Comparison of ENCODE assay signal across 10 cellular contexts in genomic region chr13:106104281-106104901, GRCh38.
DNase-seq lines count a peak whose midpoint lies in the region; ATAC-seq and TF ChIP-seq lines count a peak whose summit lies in the region.
"Had no signal": no experiment of that assay in that cellular context is flagged by ENCODE, and none has a peak within 500 bp of the region (broad histone marks: within the 10 kb centered on the region; RNA-seq: fewer than 3 reads in every experiment).

No MANE protein-coding gene starts in this region.

- H3K4me3 Mint-ChIP-seq in naive thymus-derived CD8-positive, alpha-beta T cell = no peak overlapping the region

- ATAC-seq in SK-N-SH treated with all-trans-retinoic acid at 6 μM for 48 hours = peak; percentile 94
- ATAC-seq in naive thymus-derived CD8-positive, alpha-beta T cell = no peak

- H3K27me3 Mint-ChIP-seq in naive thymus-derived CD8-positive, alpha-beta T cell = peaks cover 0 to 13% (median 2%) of the 10 kb centered on the region in 5 donors

- H3K9me3 Mint-ChIP-seq in naive thymus-derived CD8-positive, alpha-beta T cell = peaks cover 0 to 9% (median 0%) of the 10 kb centered on the region in 9 donors

- H3K36me3 Mint-ChIP-seq in naive thymus-derived CD8-positive, alpha-beta T cell = no peaks in the 10 kb centered on the region

- POLR2A ChIA-PET in naive thymus-derived CD8-positive, alpha-beta T cell (lab: Charles Lee) = no interaction called here

- no peaks in the 10 kb centered on the region for H3K4me1 Mint-ChIP-seq in naive thymus-derived CD8-positive, alpha-beta T cell

- H3K27ac Mint-ChIP-seq in naive thymus-derived CD8-positive, alpha-beta T cell = no peak overlapping the region

- DNase-seq in HK-2 (ENCODE audit: unreplicated experiment) = peak; percentile 28
- peak; percentile 80 for DNase-seq in fibroblast of peridontal ligament (ENCODE audit: extremely low read depth)
- peak; percentile 78 for DNase-seq in smooth muscle cell of the brain vasculature (ENCODE audit: low read depth, low spot score)
- no peak for DNase-seq in naive thymus-derived CD8-positive, alpha-beta T cell
- no peak for DNase-seq in stimulated activated CD4-positive, alpha-beta T cell treated with anti-CD3 and anti-CD28 coated beads, Interleukin-2, amount 100 ng/mL, for 24 hours
- DNase-seq in NCI-H187 treated with DMSO at 0.1 percent for 48 hours (lab: John Stamatoyannopoulos, UW) = no peak
- no peak for DNase-seq in DMS79 treated with DMSO at 0.1 percent for 48 hours (lab: John Stamatoyannopoulos, UW)
- DNase-seq: activated CD4-positive, CD25-positive, alpha-beta regulatory T cell treated with anti-CD3 and anti-CD28 coated beads, Interleukin-2, amount 50 U/mL, for 72 hours; activated gamma-delta T cell treated with Interleukin-2 at 50 U/mL for 16 hours had no signal

TF ChIP-seq in SK-N-SH treated with all-trans-retinoic acid at 6 μM for 48 hours, 23 proteins besides CTCF, POLR2A, EP300 and RAD21:
- no peak for TF ChIP-seq ZFP3 (CRISPR knock-in tag; IDR thresholded peaks at IDR 0.05)

Comparison
In these comparisons a context has a peak if more than half of its experiments do, and no peak if none do; other contexts are left out.
1. DNase-seq: peak in HK-2 (single experiment), fibroblast of peridontal ligament (single experiment) and smooth muscle cell of the brain vasculature (single experiment); none in naive thymus-derived CD8-positive, alpha-beta T cell (0 of 10), stimulated activated CD4-positive, alpha-beta T cell treated with anti-CD3 and anti-CD28 coated beads, Interleukin-2, amount 100 ng/mL, for 24 hours (0 of 2), NCI-H187 treated with DMSO at 0.1 percent for 48 hours (single experiment) and DMS79 treated with DMSO at 0.1 percent for 48 hours (single experiment).